In genomic region chr6:134293659-134294161, GRCh38 we compare ENCODE assay signal across 22 cellular contexts.
"Had no signal": no experiment of that assay in that cellular context is flagged by ENCODE, and none has a peak within 500 bp of the region (broad histone marks: within the 10 kb centered on the region; RNA-seq: fewer than 3 reads in every experiment).

No MANE protein-coding gene starts in this region.

- H3K27me3 Mint-ChIP-seq: activated CD4-positive, alpha-beta T cell treated with anti-CD3 and anti-CD28 coated beads, Interleukin-2, amount 10 ng/mL, durations not matched to agents 24 days and 14 days; activated naive CD4-positive, alpha-beta T cell treated with anti-CD3 and anti-CD28 coated beads, Interleukin-2, amount 50 U/mL, for 24 hours; central memory CD8-positive, alpha-beta T cell; effector memory CD8-positive, alpha-beta T cell had no signal

- DNase-seq: activated CD4-positive, alpha-beta T cell treated with anti-CD3 and anti-CD28 coated beads, Interleukin-2, amount 10 ng/mL, durations not matched to agents 24 days and 14 days; activated CD4-positive, CD25-positive, alpha-beta regulatory T cell; activated CD8-positive, alpha-beta memory T cell treated with anti-CD3 and anti-CD28 coated beads, Interleukin-2, amount 50 U/mL, for 4 hours; activated CD8-positive, alpha-beta T cell treated with anti-CD3 and anti-CD28 coated beads, Interleukin-2, amount 10 ng/mL, durations not matched to agents 7 days and 5 days; activated effector memory CD4-positive, alpha-beta T cell treated with anti-CD3 and anti-CD28 coated beads, Interleukin-2, amount 50 U/mL, for 16 hours; activated T-cell treated with anti-CD3 and anti-CD28 coated beads, Interleukin-2, amount 50 U/mL, for 48 hours; amniotic stem cell; dermis blood vessel endothelial cell; effector memory CD8-positive, alpha-beta T cell; heart left ventricle; immature natural killer cell; midbrain; right lobe of liver; stimulated activated CD4-positive, alpha-beta T cell treated with anti-CD3 and anti-CD28 coated beads, Interleukin-1b, Interleukin-23, amount 100 ng/mL, for 48 hours; stomach had no signal

- H3K9me3 ChIP-seq: heart left ventricle, right lobe of liver, stomach, thoracic aorta had no signal

- H3K9me3 Mint-ChIP-seq: activated CD4-positive, alpha-beta T cell treated with anti-CD3 and anti-CD28 coated beads, Interleukin-2, amount 10 ng/mL, durations not matched to agents 24 days and 14 days; activated naive CD4-positive, alpha-beta T cell treated with anti-CD3 and anti-CD28 coated beads, Interleukin-2, amount 50 U/mL, for 24 hours; central memory CD8-positive, alpha-beta T cell; effector memory CD8-positive, alpha-beta T cell; immature natural killer cell; T-helper 2 cell treated with Interferon-gamma antibody and Interleukin-4, amounts not matched to agents 5 μg/mL and 100 μg/mL, for 36 hours had no signal

- H3K4me3 ChIP-seq: heart left ventricle, right lobe of liver, stomach, thoracic aorta had no signal

- H3K36me3 ChIP-seq: heart left ventricle, right lobe of liver, stomach, thoracic aorta had no signal

- H3K27ac Mint-ChIP-seq: activated CD4-positive, alpha-beta T cell treated with anti-CD3 and anti-CD28 coated beads, Interleukin-2, amount 10 ng/mL, durations not matched to agents 24 days and 14 days; activated CD8-positive, alpha-beta T cell treated with anti-CD3 and anti-CD28 coated beads, Interleukin-2, amount 10 ng/mL, durations not matched to agents 7 days and 5 days; activated naive CD4-positive, alpha-beta T cell treated with anti-CD3 and anti-CD28 coated beads, Interleukin-2, amount 50 U/mL, for 24 hours; brain; effector memory CD8-positive, alpha-beta T cell; immature natural killer cell; T-helper 2 cell treated with Interferon-gamma antibody and Interleukin-4, amounts not matched to agents 5 μg/mL and 100 μg/mL, for 36 hours had no signal

- H3K27me3 ChIP-seq: heart left ventricle, right lobe of liver, stomach had no signal

- ATAC-seq: activated CD8-positive, alpha-beta T cell treated with anti-CD3 and anti-CD28 coated beads, Interleukin-2, amount 10 ng/mL, durations not matched to agents 7 days and 5 days; effector memory CD8-positive, alpha-beta T cell; heart left ventricle; right lobe of liver had no signal

- H3K27ac ChIP-seq: heart left ventricle, right lobe of liver, stomach, thoracic aorta had no signal

- H3K4me1 ChIP-seq: right lobe of liver had no signal

- H3K4me3 Mint-ChIP-seq: activated CD4-positive, alpha-beta T cell treated with anti-CD3 and anti-CD28 coated beads, Interleukin-2, amount 10 ng/mL, durations not matched to agents 24 days and 14 days; activated CD8-positive, alpha-beta T cell treated with anti-CD3 and anti-CD28 coated beads, Interleukin-2, amount 10 ng/mL, durations not matched to agents 7 days and 5 days; activated naive CD4-positive, alpha-beta T cell treated with anti-CD3 and anti-CD28 coated beads, Interleukin-2, amount 50 U/mL, for 24 hours; brain; central memory CD8-positive, alpha-beta T cell; effector memory CD8-positive, alpha-beta T cell; immature natural killer cell; T-helper 2 cell treated with Interferon-gamma antibody and Interleukin-4, amounts not matched to agents 5 μg/mL and 100 μg/mL, for 36 hours had no signal

- H3K36me3 Mint-ChIP-seq: activated naive CD4-positive, alpha-beta T cell treated with anti-CD3 and anti-CD28 coated beads, Interleukin-2, amount 50 U/mL, for 24 hours; immature natural killer cell had no signal

- FAIRE-seq: frontal cortex, urothelium cell line had no signal
